Comparison of ENCODE assay signal across 8 cellular contexts in genomic region chr15:44501768-44502366, GRCh38. TPM values are rescaled to one million over a fixed set of nuclear protein-coding genes. Genes with fewer than 3 reads are reported as not detected.
DNase-seq lines count a peak whose midpoint lies in the region; ATAC-seq, FAIRE-seq and TF ChIP-seq lines count a peak whose summit lies in the region.

No MANE protein-coding gene starts in this region.

- DNase-seq in BE2C (no peak), GM19239 (ENCODE audit: insufficient read length, low spot score) (no peak), RCC 7860 (ENCODE audit: low spot score) (peak; percentile 48), dorsolateral prefrontal cortex (no peak), naive B cell (peak; percentile 16), NCI-H1417 treated with DMSO at 0.1 percent for 48 hours (lab: John Stamatoyannopoulos, UW) (no peak)

- H3K4me3 ChIP-seq in BE2C (ENCODE audit: low read depth, low read length) (no peak overlapping the region), dorsolateral prefrontal cortex (no peak overlapping the region)

- H3K36me3 Mint-ChIP-seq in naive B cell, result peaks cover 0 to 12% of the 10 kb centered on the region in 2 donors

- peaks cover 50% of the 10 kb centered on the region for H3K36me3 ChIP-seq in BE2C

- intact Hi-C loops in dorsolateral prefrontal cortex (cut with DNase I), result loop anchor here (5.0 to 10.0 kb wide), 3 partner anchors 280 to 627 kb away; no protein-coding TSS in a partner anchor

- FAIRE-seq in GM19239 (lab: Jason Lieb, UNC) (peak; percentile 79), RCC 7860 (lab: Jason Lieb, UNC) (peak; percentile 84)

- H3K27me3 ChIP-seq in BE2C (no peaks in the 10 kb centered on the region), dorsolateral prefrontal cortex (no peaks in the 10 kb centered on the region)

- no peaks in the 10 kb centered on the region for H3K4me1 ChIP-seq in BE2C

- H3K9me3 Mint-ChIP-seq in naive B cell, result no peaks in the 10 kb centered on the region

- peak; percentile 64 for TF ChIP-seq CTCF in BE2C (IDR thresholded peaks at IDR 0.05; ENCODE audit: low read depth, low read length)
- peak; percentile 20 to 82 (median 64) for TF ChIP-seq CTCF in dorsolateral prefrontal cortex (IDR thresholded peaks at IDR 0.05 in 54 of 56, conservative IDR thresholded peaks at IDR 0.05 in 2 of 56; ENCODE audit: low read depth in 1 of 56, partially characterized antibody in 56 of 56)

- H3K27ac ChIP-seq in dorsolateral prefrontal cortex, result peak overlapping the region in 13 of 59 donors; percentile 0 to 44 (median 14)

- no peaks in the 10 kb centered on the region for H3K9me3 ChIP-seq in BE2C

- no peak overlapping the region for H3K4me3 Mint-ChIP-seq in naive B cell

- peak; percentile 38 to 48 for ATAC-seq in naive B cell (ENCODE audit: low read depth in 2 of 2)
- ATAC-seq in HG03520 (IDR thresholded peaks at IDR 0.05; ENCODE audit: unreplicated experiment), result no peak
- no peak for ATAC-seq in GM21381 (IDR thresholded peaks at IDR 0.05; ENCODE audit: unreplicated experiment)

- H3K27ac Mint-ChIP-seq in naive B cell, result peak overlapping the region in 3 of 6 donors; percentile 47 to 66 (median 58)

- no peaks in the 10 kb centered on the region for H3K27me3 Mint-ChIP-seq in naive B cell

- peaks cover 0 to 5% (median 3%) of the 10 kb centered on the region in 3 donors for H3K4me1 Mint-ChIP-seq in naive B cell

RNA-seq across cellular contexts. Expression of gene EIF3J, which starts 35.1 kb away (rescaled TPM):
- polyA plus RNA-seq in BE2C (2012; ENCODE audit: insufficient read depth, insufficient read length, low read depth), result 121 TPM
- 100 to 1,000 TPM in 1 of 120 experiments, 10 to 100 TPM in 119; 45.5 to 100 (median 65.5) TPM for total RNA-seq in dorsolateral prefrontal cortex
- 10 to 100 TPM in 5 of 6 donors, 1 to 10 TPM in 1; 9.3 to 22.5 (median 13.1) TPM for polyA plus RNA-seq in naive B cell (ENCODE audit: low read depth in 6 of 6)

Comparison
In these comparisons a context has a peak if more than half of its experiments do, and no peak if none do; other contexts are left out.
1. DNase-seq: peak in RCC 7860 (single experiment) and naive B cell (single experiment); none in BE2C (single experiment), GM19239 (single experiment), dorsolateral prefrontal cortex (0 of 10) and NCI-H1417 treated with DMSO at 0.1 percent for 48 hours (single experiment).
2. ATAC-seq: peak in naive B cell (2 of 2); none in HG03520 (single experiment) and GM21381 (single experiment).